In genomic region chr3:129609591-129610169, GRCh38 we compare ENCODE assay signal across 14 cellular contexts. TPM values are rescaled to one million over a fixed set of nuclear protein-coding genes. Genes with fewer than 3 reads are reported as not detected.
DNase-seq lines count a peak whose midpoint lies in the region; ATAC-seq and TF ChIP-seq lines count a peak whose summit lies in the region.
"Had no signal": no experiment of that assay in that cellular context is flagged by ENCODE, and none has a peak within 500 bp of the region (broad histone marks: within the 10 kb centered on the region; RNA-seq: fewer than 3 reads in every experiment).

No MANE protein-coding gene starts in this region.

- WGBS in right cardiac atrium, result 22% methylated on average over 3 of the region's 3 CpGs

- H3K9me3 ChIP-seq in right cardiac atrium (ENCODE audit: control insufficient read depth, low read length) (no peaks in the 10 kb centered on the region), vagina (no peaks in the 10 kb centered on the region)

- intact Hi-C loops in right cardiac atrium (cut with DNase I), result loop anchor here in 2 of 4 donors (5.0 to 10.0 kb wide), 2 partner anchors 115 to 117 kb away; no protein-coding TSS in a partner anchor
- intact Hi-C loops in cardiac septum (cut with DNase I), result loop anchor here (5.0 to 10.0 kb wide), 2 partner anchors 117 to 225 kb away; no protein-coding TSS in a partner anchor
- intact Hi-C loops in vagina (cut with DNase I), result loop anchor here (5.0 kb wide), 2 partner anchors 117 to 167 kb away; partner anchors contain the start of gene IFT122

- peak overlapping the region in 2 of 3 experiments; percentile 27 to 49 for H3K27ac Mint-ChIP-seq in nephron
- H3K27ac Mint-ChIP-seq: activated T-helper 2 cell treated with anti-CD3 and anti-CD28 coated beads, Interferon-gamma antibody, Interleukin-2, Interleukin-4, amounts not matched to agents 10 μg/mL and 5 μg/mL and 100 μg/mL, durations not matched to agents 14 hours and 24 hours and 36 hours had no signal

- TF ChIP-seq CTCF in cardiac fibroblast (IDR thresholded peaks at IDR 0.05; ENCODE audit: low read depth, low read length) (no peak), nephron (IDR thresholded peaks at IDR 0.05; ENCODE audit: unreplicated experiment in 3 of 3) (no peak), vagina (IDR thresholded peaks at IDR 0.05) (no peak)

- peaks cover 13% of the 10 kb centered on the region for H3K27me3 Mint-ChIP-seq in nephron (ENCODE audit: low read depth)

- H3K36me3 ChIP-seq in vagina, result no peaks in the 10 kb centered on the region

- H3K27ac ChIP-seq in right cardiac atrium (ENCODE audit: low read length) (peak overlapping the region; percentile 13), vagina (peak overlapping the region; percentile 94)

- H3K4me3 ChIP-seq in right cardiac atrium (ENCODE audit: low read length) (no peak overlapping the region), cardiac fibroblast (replicated peaks in 1 of 2; ENCODE audit: low read depth in 2 of 2, low read length in 2 of 2) (no peak overlapping the region), vagina (no peak overlapping the region)
- H3K4me3 ChIP-seq: lung had no signal

- H3K4me1 ChIP-seq in right cardiac atrium (ENCODE audit: control insufficient read depth, insufficient read depth, low read length) (peaks cover 14% of the 10 kb centered on the region), vagina (peaks cover 52% of the 10 kb centered on the region)

- no peaks in the 10 kb centered on the region for H3K36me3 Mint-ChIP-seq in nephron (ENCODE audit: low read depth)

- no peaks in the 10 kb centered on the region for H3K27me3 ChIP-seq in right cardiac atrium (ENCODE audit: control insufficient read depth, insufficient read depth)
- H3K27me3 ChIP-seq in vagina, result no peaks in the 10 kb centered on the region

- no peak for TF ChIP-seq POLR2A in vagina (IDR thresholded peaks at IDR 0.05)

- peaks cover under 1% of the 10 kb centered on the region for H3K4me1 Mint-ChIP-seq in nephron

- DNase-seq in right cardiac atrium (no peak), cardiac septum (ENCODE audit: low spot score) (no peak), cardiac fibroblast (ENCODE audit: low read depth in 2 of 2) (peak; percentile 41 to 71), vagina (ENCODE audit: extremely low spot score in 2 of 2) (no peak), glomerular visceral epithelial cell (ENCODE audit: extremely low spot score) (no peak)
- DNase-seq: activated CD4-positive, alpha-beta T cell treated with anti-CD3 and anti-CD28 coated beads, Interleukin-2, amount 50 U/mL, for 48 hours; H7; hippocampal formation; stimulated activated CD4-positive, alpha-beta T cell treated with anti-CD3 and anti-CD28 coated beads, Interleukin-15, amount 100 ng/mL, for 24 hours had no signal

- ATAC-seq in right cardiac atrium, result no peak
- no peak for ATAC-seq in GM18511 (IDR thresholded peaks at IDR 0.05; ENCODE audit: unreplicated experiment)
- no peak for ATAC-seq in GM19324 (IDR thresholded peaks at IDR 0.05; ENCODE audit: low FRiP score, unreplicated experiment)

- H3K4me3 Mint-ChIP-seq in nephron, result peak overlapping the region in 2 of 3 experiments; percentile 23 to 32

- H3K9me3 Mint-ChIP-seq in nephron, result no peaks in the 10 kb centered on the region
- H3K9me3 Mint-ChIP-seq: activated T-helper 2 cell treated with anti-CD3 and anti-CD28 coated beads, Interferon-gamma antibody, Interleukin-2, Interleukin-4, amounts not matched to agents 10 μg/mL and 5 μg/mL and 100 μg/mL, durations not matched to agents 14 hours and 24 hours and 36 hours had no signal

RNA-seq across cellular contexts. Expression of gene PLXND1, which starts 3.2 kb away (rescaled TPM):
- total RNA-seq in right cardiac atrium, result 100 to 1,000 TPM in 1 of 4 donors, 10 to 100 TPM in 3; 75.4 to 102 (median 84.1) TPM
- 89.4 TPM for polyA plus RNA-seq in right cardiac atrium
- 54.8 TPM for total RNA-seq in cardiac septum
- 96.5 TPM for total RNA-seq in vagina

Comparison
In these comparisons a context has a peak if more than half of its experiments do, and no peak if none do; other contexts are left out.
1. DNase-seq: peak in cardiac fibroblast (2 of 2); none in right cardiac atrium (0 of 3), cardiac septum (single experiment), vagina (0 of 2) and glomerular visceral epithelial cell (single experiment).